ENCODE assay signal across 8 cellular contexts in genomic region chr12:76144253-76144564, GRCh38. TPM values are rescaled to one million over a fixed set of nuclear protein-coding genes. Genes with fewer than 3 reads are reported as not detected.
DNase-seq lines count a peak whose midpoint lies in the region; ATAC-seq and TF ChIP-seq lines count a peak whose summit lies in the region.

No MANE protein-coding gene starts in this region.

- peak; percentile 18 for ATAC-seq in GM21528 (IDR thresholded peaks at IDR 0.05; ENCODE audit: low FRiP score, unreplicated experiment)
- peak in 1 of 4 experiments; percentile 51 for ATAC-seq in T-cell (replicated peaks in 1 of 4)
- ATAC-seq in GM21737 (IDR thresholded peaks at IDR 0.05; ENCODE audit: unreplicated experiment): no peak
- ATAC-seq in GM19328 (IDR thresholded peaks at IDR 0.05; ENCODE audit: unreplicated experiment): no peak

- DNase-seq in A673 (ENCODE audit: low spot score) (peak; percentile 43), T-cell (peak in 29 of 34 experiments; percentile 3 to 42 (median 15)), fibroblast of villous mesenchyme (ENCODE audit: low read depth) (peak; percentile 34), SIG-M5 treated with dmso at 0.1 percent for 504 hours (lab: John Stamatoyannopoulos, UW; ENCODE audit: unreplicated experiment) (no peak), GM13976 (ENCODE audit: low spot score) (no peak)

- in situ Hi-C loops in GM13976 (cut with MboI; ENCODE audit: low sequenced_read_pairs, unreplicated experiment): no loop called here

- no peaks in the 10 kb centered on the region for H3K27me3 ChIP-seq in A673 (replicated peaks; ENCODE audit: insufficient read depth, low read depth, low read length, poor library complexity)

- intact Hi-C loops in A673 (cut with micrococcal nuclease; ENCODE audit: unreplicated experiment): no loop called here

- no peaks in the 10 kb centered on the region for H3K9me3 ChIP-seq in A673 (ENCODE audit: low read depth, low read length, poor library complexity, severe bottlenecking)

- H3K4me1 ChIP-seq in A673 (ENCODE audit: insufficient read depth, low read length, poor library complexity, severe bottlenecking): no peaks in the 10 kb centered on the region

- H3K36me3 Mint-ChIP-seq in T-cell: no peaks in the 10 kb centered on the region

- BruUV-seq in A673 (replicated peaks; lab: Mats Ljungman, UMichigan): no TSS peak

- CTCF ChIA-PET in A673 (lab: Charles Lee): no interaction called here
- CTCF ChIA-PET in T-cell (lab: Charles Lee): interaction anchor here in 1 of 2 donors (1.2 kb wide), 1 partner anchor 9 kb away, joined by 5 read pairs; no protein-coding TSS in a partner anchor

- no peaks in the 10 kb centered on the region for H3K36me3 ChIP-seq in A673 (ENCODE audit: insufficient read depth, low read length, poor library complexity, severe bottlenecking)

- no peak overlapping the region for H3K4me3 ChIP-seq in A673 (ENCODE audit: low read depth, low read length, poor library complexity, severe bottlenecking)
- no peak overlapping the region for H3K4me3 ChIP-seq in fibroblast of villous mesenchyme (ENCODE audit: low read depth, low read length)

- H3K4me3 Mint-ChIP-seq in T-cell: peak overlapping the region in 1 of 3 donors; percentile 38

- H3K27ac ChIP-seq in A673 (ENCODE audit: low read depth, low read length, poor library complexity, severe bottlenecking): no peak overlapping the region

- POLR2A ChIA-PET in A673 (lab: Charles Lee; ENCODE audit: low non-redundant PET) (no interaction called here), T-cell (lab: Charles Lee) (no interaction called here)

- no peak for TF ChIP-seq CTCF in A673 (conservative IDR thresholded peaks at IDR 0.05; ENCODE audit: low read depth, low read length)
- TF ChIP-seq CTCF in fibroblast of villous mesenchyme (IDR thresholded peaks at IDR 0.05; ENCODE audit: insufficient read depth, low read depth, low read length): no peak
- TF ChIP-seq CTCF in GM13976 (IDR thresholded peaks at IDR 0.05; ENCODE audit: borderline replicate concordance, control extremely low read depth, extremely low read depth, insufficient read depth, missing control alignments): no peak

- H3K27ac Mint-ChIP-seq in T-cell: no peak overlapping the region

- H3K4me1 Mint-ChIP-seq in T-cell: peaks cover 23 to 24% (median 23%) of the 10 kb centered on the region in 3 donors

- no peaks in the 10 kb centered on the region for H3K9me3 Mint-ChIP-seq in T-cell

- no peaks in the 10 kb centered on the region for H3K27me3 Mint-ChIP-seq in T-cell

RNA-seq across cellular contexts. Expression of gene NAP1L1, which starts 59.7 kb away (rescaled TPM):
- total RNA-seq in A673 (2021): 801 and 837 TPM in 2 replicates
- total RNA-seq in T-cell: 100 to 1,000 TPM; 523 to 643 (median 591) TPM
- total RNA-seq in fibroblast of villous mesenchyme: 188 and 233 TPM in 2 replicates

Comparison
In these comparisons a context has a peak if more than half of its experiments do, and no peak if none do; other contexts are left out.
1. DNase-seq: peak in A673 (single experiment), T-cell (29 of 34) and fibroblast of villous mesenchyme (single experiment); none in SIG-M5 treated with dmso at 0.1 percent for 504 hours (single experiment) and GM13976 (single experiment).